ENCODE assay signal across 17 cellular contexts in genomic region chr7:159014297-159015062, GRCh38.
DNase-seq lines count a peak whose midpoint lies in the region; ATAC-seq and TF ChIP-seq lines count a peak whose summit lies in the region.
"Had no signal": no experiment of that assay in that cellular context is flagged by ENCODE, and none has a peak within 500 bp of the region (broad histone marks: within the 10 kb centered on the region; RNA-seq: fewer than 3 reads in every experiment).

No MANE protein-coding gene starts in this region.

- no peaks in the 10 kb centered on the region for H3K36me3 ChIP-seq in esophagus squamous epithelium
- H3K36me3 ChIP-seq in ovary, result no peaks in the 10 kb centered on the region
- H3K36me3 ChIP-seq in upper lobe of right lung, result no peaks in the 10 kb centered on the region

- TF ChIP-seq POLR2A in esophagus squamous epithelium (IDR thresholded peaks at IDR 0.05) (no peak), ovary (IDR thresholded peaks at IDR 0.05) (no peak)

- no peak for TF ChIP-seq EP300 in ovary (IDR thresholded peaks at IDR 0.05)

- intact Hi-C loops in esophagus squamous epithelium (cut with DNase I) (no loop called here), ovary (cut with DNase I) (no loop called here), upper lobe of right lung (cut with DNase I) (no loop called here)

- H3K9me3 ChIP-seq in esophagus squamous epithelium, result no peaks in the 10 kb centered on the region
- H3K9me3 ChIP-seq in ovary, result no peaks in the 10 kb centered on the region
- no peaks in the 10 kb centered on the region for H3K9me3 ChIP-seq in upper lobe of right lung
- H3K9me3 ChIP-seq: Caco-2 had no signal

- WGBS in esophagus squamous epithelium, 2 donors, result 86 to 91% methylated on average over 6 to 12 of the region's 20 CpGs
- WGBS in ovary, 3 donors, result 64 to 74% (median 72%) methylated on average over 20 of the region's 20 CpGs

- no peak for TF ChIP-seq CTCF in VCaP (conservative IDR thresholded peaks at IDR 0.05)
- no peak for TF ChIP-seq CTCF in esophagus squamous epithelium (IDR thresholded peaks at IDR 0.05)
- no peak for TF ChIP-seq CTCF in ovary (IDR thresholded peaks at IDR 0.05)
- no peak for TF ChIP-seq CTCF in upper lobe of right lung (IDR thresholded peaks at IDR 0.05)

- no peak for DNase-seq in esophagus squamous epithelium (lab: John Stamatoyannopoulos, UW)
- peak in 4 of 5 donors; percentile 37 to 71 (median 52) for DNase-seq in ovary
- peak; percentile 37 for DNase-seq in upper lobe of right lung
- no peak for DNase-seq in dermis blood vessel endothelial cell
- DNase-seq in COR-L47 (lab: John Stamatoyannopoulos, UW), result no peak
- DNase-seq: activated CD4-positive, alpha-beta T cell treated with anti-CD3 and anti-CD28 coated beads for 4 hours; AML-193; NCI-H1417 treated with DMSO at 0.1 percent for 48 hours; NCI-H524; stimulated activated CD4-positive, alpha-beta T cell treated with anti-CD3 and anti-CD28 coated beads, Interleukin-1b, Interleukin-23, amount 100 ng/mL, for 48 hours; stimulated activated naive CD4-positive, alpha-beta T cell had no signal

- H3K27ac ChIP-seq in VCaP (peak overlapping the region; percentile 87; the same call in 1 of the 2 replicates), esophagus squamous epithelium (peak overlapping the region in 3 of 4 donors; percentile 69 to 85 (median 70)), ovary (peak overlapping the region; percentile 67 to 98), upper lobe of right lung (no peak overlapping the region)
- H3K27ac ChIP-seq: HL-60 had no signal

- H3K4me1 ChIP-seq in esophagus squamous epithelium, result peaks cover 0 to 37% (median 16%) of the 10 kb centered on the region in 3 donors
- H3K4me1 ChIP-seq in ovary (ENCODE audit: insufficient read depth), result peaks cover 23% of the 10 kb centered on the region
- H3K4me1 ChIP-seq in upper lobe of right lung, result peaks cover 18% of the 10 kb centered on the region

- H3K4me3 ChIP-seq in esophagus squamous epithelium (no peak overlapping the region), ovary (no peak overlapping the region), upper lobe of right lung (no peak overlapping the region)
- H3K4me3 ChIP-seq: lung had no signal

- H3K27me3 ChIP-seq in esophagus squamous epithelium (no peaks in the 10 kb centered on the region), ovary (no peaks in the 10 kb centered on the region), upper lobe of right lung (no peaks in the 10 kb centered on the region)

- ATAC-seq in upper lobe of right lung (no peak), GM21619 (IDR thresholded peaks at IDR 0.05; ENCODE audit: unreplicated experiment) (no peak), HG03045 (IDR thresholded peaks at IDR 0.05; ENCODE audit: unreplicated experiment) (no peak)

Comparison
In these comparisons a context has a peak if more than half of its experiments do, and no peak if none do; other contexts are left out.
1. DNase-seq: peak in ovary (4 of 5) and upper lobe of right lung (single experiment); none in esophagus squamous epithelium (single experiment), dermis blood vessel endothelial cell (single experiment) and COR-L47 (single experiment).